Comparison of ENCODE assay signal across 24 cellular contexts in the genomic region with DNA sequence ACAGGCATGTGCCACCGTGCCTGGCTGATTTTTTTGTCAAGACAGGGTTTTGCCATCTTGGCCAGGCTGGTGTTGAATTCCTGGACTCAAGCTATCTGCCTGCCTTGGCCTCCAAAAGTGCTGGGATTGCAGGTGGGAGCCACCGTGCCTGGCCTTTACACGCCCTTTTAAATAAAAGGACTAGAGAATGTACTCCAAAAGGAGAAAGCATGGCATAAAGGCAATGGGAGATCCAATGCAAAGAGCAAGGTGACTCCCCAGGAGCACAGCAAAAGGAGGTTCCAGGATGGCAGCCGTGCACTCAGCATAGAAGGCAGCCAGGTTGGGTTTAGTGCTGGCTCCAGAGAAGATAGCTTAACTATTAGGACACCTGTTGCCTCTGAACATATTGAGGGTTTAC. TPM values are rescaled to one million over a fixed set of nuclear protein-coding genes. Genes with fewer than 3 reads are reported as not detected.
DNase-seq lines count a peak whose midpoint lies in the region; ATAC-seq, FAIRE-seq and TF ChIP-seq lines count a peak whose summit lies in the region.
"Had no signal": no experiment of that assay in that cellular context is flagged by ENCODE, and none has a peak within 500 bp of the region (broad histone marks: within the 10 kb centered on the region; RNA-seq: fewer than 3 reads in every experiment).

No MANE protein-coding gene starts in this region.

- H3K4me1 ChIP-seq in HepG2 (ENCODE audit: insufficient read depth, low read length) (peaks cover 49% of the 10 kb centered on the region), right lobe of liver (peaks cover 0 to 15% (median 7%) of the 10 kb centered on the region in 4 donors), HEK293 (ENCODE audit: control insufficient read depth, insufficient read depth, low read length) (no peaks in the 10 kb centered on the region)
- H3K4me1 ChIP-seq: BE2C, BLaER1 had no signal

- WGBS in HepG2 (ENCODE audit: low lambda C conversion rate) = 96% methylated on average over 4 of the region's 4 CpGs
- 100% methylated on average over 3 of the region's 4 CpGs for WGBS in right lobe of liver (ENCODE audit: insufficient coverage, low coverage, low lambda C conversion rate, missing lambda C conversion rate)

- H3K27me3 ChIP-seq in HepG2 (ENCODE audit: control insufficient read depth in 1 of 2, insufficient read depth in 2 of 2, low read length in 2 of 2) (no peaks in the 10 kb centered on the region), right lobe of liver (no peaks in the 10 kb centered on the region)
- H3K27me3 ChIP-seq: BE2C, BLaER1 had no signal

- H3K27me3 Mint-ChIP-seq in activated CD4-positive, alpha-beta T cell treated with anti-CD3 and anti-CD28 coated beads, Interleukin-2, amount 10 ng/mL, durations not matched to agents 7 days and 5 days = peaks cover 11% of the 10 kb centered on the region
- H3K27me3 Mint-ChIP-seq: CD8-positive, alpha-beta memory T cell had no signal

- CTCF ChIA-PET in activated CD4-positive, alpha-beta T cell treated with anti-CD3 and anti-CD28 coated beads, Interleukin-2, amount 10 ng/mL, durations not matched to agents 7 days and 5 days (lab: Charles Lee) = interaction anchor here (0.5 kb wide), 1 partner anchor 857 kb away, joined by 3 read pairs; no protein-coding TSS in a partner anchor
- CTCF ChIA-PET in HepG2 (lab: Yijun Ruan, JAX; ENCODE audit: low intra/inter-chr PET ratio, low total read pairs) = no interaction called here
- CTCF ChIA-PET in HEK293 (lab: Yijun Ruan, JAX) = interaction anchor here (0.5 kb wide), 1 partner anchor 197 kb away, joined by 3 read pairs; no protein-coding TSS in a partner anchor

- H3K36me3 ChIP-seq in HepG2 (replicated peaks in 1 of 2; ENCODE audit: control insufficient read depth in 1 of 2, insufficient read depth in 2 of 2, low read length in 2 of 2) (peaks cover 9 to 26% of the 10 kb centered on the region in 2 experiments), right lobe of liver (peaks cover 0 to 3% (median under 1%) of the 10 kb centered on the region in 4 donors), HEK293 (ENCODE audit: control insufficient read depth in 2 of 2, insufficient read depth in 1 of 2, low read length in 2 of 2) (peaks cover 0 to 42% of the 10 kb centered on the region in 2 experiments; a peak in 1 of 3 replicates)

- H3K27ac ChIP-seq in HepG2 (ENCODE audit: extremely low read length, insufficient read depth, low read length) = no peak overlapping the region
- H3K27ac ChIP-seq in right lobe of liver = no peak overlapping the region
- no peak overlapping the region for H3K27ac ChIP-seq in HEK293 (ENCODE audit: extremely low read depth, low read depth, low read length)
- H3K27ac ChIP-seq: 22Rv1, A549, BLaER1 had no signal

- DNase-seq in activated CD4-positive, alpha-beta T cell treated with anti-CD3 and anti-CD28 coated beads, Interleukin-2, amount 10 ng/mL, durations not matched to agents 7 days and 5 days = peak; percentile 3
- DNase-seq in activated CD4-positive, alpha-beta T cell treated with anti-CD3 and anti-CD28 coated beads, Interleukin-2, amount 50 U/mL, for 48 hours = no peak
- DNase-seq in HepG2 (ENCODE audit: low spot score) (no peak), right lobe of liver (no peak), ureter (ENCODE audit: low spot score) (peak; percentile 9)
- DNase-seq: BE2C; C1 segment of cervical spinal cord; CD4-positive, alpha-beta memory T cell; CD4-positive, CD25-positive, alpha-beta regulatory T cell; CD8-positive, alpha-beta memory T cell; COR-L47; DMS79 treated with DMSO at 0.1 percent for 48 hours; GF-D8 had no signal

- FAIRE-seq in HepG2 (lab: Jason Lieb, UNC) = no peak
- FAIRE-seq: A549, D721Med, G401.6, GM12891, GM19239 had no signal

- peaks cover 29% of the 10 kb centered on the region for H3K36me3 Mint-ChIP-seq in activated CD4-positive, alpha-beta T cell treated with anti-CD3 and anti-CD28 coated beads, Interleukin-2, amount 10 ng/mL, durations not matched to agents 7 days and 5 days (ENCODE audit: low read depth)

- no TSS peak for BruUV-seq in HepG2 (replicated peaks; lab: Mats Ljungman, UMichigan)

- no peak for TF ChIP-seq CTCF in HepG2 (CRISPR knock-in tag; IDR thresholded peaks at IDR 0.05)
- TF ChIP-seq CTCF in right lobe of liver (IDR thresholded peaks at IDR 0.05) = no peak
- no peak for TF ChIP-seq CTCF in HEK293 (tag by site-specific recombination; IDR thresholded peaks at IDR 0.05)

- H2AFZ ChIP-seq in HepG2 (ENCODE audit: low read length) = no peak overlapping the region

- intact Hi-C loops in HepG2 (cut with micrococcal nuclease; ENCODE audit: unreplicated experiment) = no loop called here
- intact Hi-C loops in right lobe of liver (cut with DNase I) = loop anchor here in 1 of 2 donors (10.0 kb wide), 1 partner anchor 49 kb away; no protein-coding TSS in a partner anchor

- TF ChIP-seq POLR2A in HepG2 (IDR thresholded peaks at IDR 0.05; ENCODE audit: insufficient read depth in 1 of 2, low read depth in 2 of 2, low read length in 2 of 2) = no peak
- TF ChIP-seq POLR2A in right lobe of liver (IDR thresholded peaks at IDR 0.05) = no peak

- no peak overlapping the region for H3K4me2 ChIP-seq in HepG2 (ENCODE audit: low read depth, low read length)
- H3K4me2 ChIP-seq: A549, BLaER1 had no signal

- H3K9me3 ChIP-seq in HepG2 (ENCODE audit: low read length) (peaks cover 4% of the 10 kb centered on the region; the same call in 1 of the 2 replicates), right lobe of liver (no peaks in the 10 kb centered on the region), HEK293 (ENCODE audit: control insufficient read depth, insufficient read depth, low read depth, low read length) (no peaks in the 10 kb centered on the region)
- H3K9me3 ChIP-seq: BE2C had no signal

- H4K20me1 ChIP-seq in HepG2 (ENCODE audit: insufficient read depth, low read length) = no peaks in the 10 kb centered on the region

- H3K4me3 Mint-ChIP-seq in activated CD4-positive, alpha-beta T cell treated with anti-CD3 and anti-CD28 coated beads, Interleukin-2, amount 10 ng/mL, durations not matched to agents 7 days and 5 days = no peak overlapping the region
- H3K4me3 Mint-ChIP-seq: CD14-positive monocyte; CD4-positive, alpha-beta memory T cell; CD4-positive, CD25-positive, alpha-beta regulatory T cell; CD8-positive, alpha-beta memory T cell had no signal

- H3K4me3 ChIP-seq in HepG2 (replicated peaks in 1 of 3; ENCODE audit: insufficient read depth in 1 of 3, low read depth in 2 of 3, low read length in 3 of 3) (no peak overlapping the region), right lobe of liver (no peak overlapping the region), HEK293 (ENCODE audit: low read depth, low read length) (no peak overlapping the region)
- H3K4me3 ChIP-seq: A549, BLaER1 had no signal

- TF ChIP-seq EP300 in HepG2 (IDR thresholded peaks at IDR 0.05; ENCODE audit: low read depth in 2 of 2, low read length in 2 of 2) = no peak
- no peak for TF ChIP-seq EP300 in HepG2 (CRISPR knock-in tag; IDR thresholded peaks at IDR 0.05; ENCODE audit: borderline replicate concordance)

- peaks cover 14% of the 10 kb centered on the region for H3K79me2 ChIP-seq in HepG2 (ENCODE audit: insufficient read depth, low read length)

- peaks cover 20% of the 10 kb centered on the region for H3K9me3 Mint-ChIP-seq in activated CD4-positive, alpha-beta T cell treated with anti-CD3 and anti-CD28 coated beads, Interleukin-2, amount 10 ng/mL, durations not matched to agents 7 days and 5 days

- no peak overlapping the region for H3K27ac Mint-ChIP-seq in activated CD4-positive, alpha-beta T cell treated with anti-CD3 and anti-CD28 coated beads, Interleukin-2, amount 10 ng/mL, durations not matched to agents 7 days and 5 days
- H3K27ac Mint-ChIP-seq: CD14-positive monocyte; CD4-positive, alpha-beta memory T cell; CD4-positive, CD25-positive, alpha-beta regulatory T cell had no signal

- TF ChIP-seq RAD21 in HepG2 (CRISPR knock-in tag; IDR thresholded peaks at IDR 0.05) = no peak

- POLR2A ChIA-PET in activated CD4-positive, alpha-beta T cell treated with anti-CD3 and anti-CD28 coated beads, Interleukin-2, amount 10 ng/mL, durations not matched to agents 7 days and 5 days (lab: Charles Lee) = no interaction called here
- POLR2A ChIA-PET in HepG2 (lab: Yijun Ruan, JAX) = no interaction called here
- POLR2A ChIA-PET in HEK293 (lab: Yijun Ruan, JAX) = no interaction called here

- no peak overlapping the region for H3K9ac ChIP-seq in HepG2 (ENCODE audit: insufficient read depth, low read depth, low read length)
- H3K9ac ChIP-seq: BLaER1 had no signal

- in situ Hi-C loops in HepG2 (cut with HindIII; ENCODE audit: extremely low pct_ligation_motif_present, low pct_unique_long_range_greater_than_20kb) = no loop called here

- ATAC-seq in HepG2 (no peak), right lobe of liver (no peak), GM19328 (IDR thresholded peaks at IDR 0.05; ENCODE audit: unreplicated experiment) (no peak), GM19397 (IDR thresholded peaks at IDR 0.05; ENCODE audit: unreplicated experiment) (no peak)

- no peaks in the 10 kb centered on the region for H3K4me1 Mint-ChIP-seq in activated CD4-positive, alpha-beta T cell treated with anti-CD3 and anti-CD28 coated beads, Interleukin-2, amount 10 ng/mL, durations not matched to agents 7 days and 5 days
- H3K4me1 Mint-ChIP-seq: CD4-positive, CD25-positive, alpha-beta regulatory T cell had no signal

RNA-seq across cellular contexts. Expression of a gene that starts 27.1 kb away (rescaled TPM):
- 10 to 100 TPM; 26.2 to 28.9 TPM for total RNA-seq in activated CD4-positive, alpha-beta T cell treated with anti-CD3 and anti-CD28 coated beads, Interleukin-2, amount 10 ng/mL, durations not matched to agents 7 days and 5 days
- 47.5 and 48.6 TPM in 2 replicates for total RNA-seq in HepG2 (2016; rRNA removed; fragmentation: Illumina TruSeq; extraction: Trizol)
- total RNA-seq in HepG2 (2016; cell fraction: cytosol; rRNA removed; fragmentation: Illumina TruSeq; extraction: Trizol; ENCODE audit: low read depth) = 36.1 and 38.8 TPM in 2 replicates
- total RNA-seq in HepG2 (2016; cell fraction: insoluble cytoplasmic fraction; rRNA removed; fragmentation: Illumina TruSeq; extraction: Trizol) = 42.9 and 49.7 TPM in 2 replicates
- total RNA-seq in HepG2 (2016; cell fraction: membrane; rRNA removed; fragmentation: Illumina TruSeq; extraction: Trizol) = 46.0 and 48.9 TPM in 2 replicates
- total RNA-seq in HepG2 (2016; cell fraction: nucleus; rRNA removed; fragmentation: Illumina TruSeq; extraction: Trizol) = 36.1 and 43.2 TPM in 2 replicates
- polyA plus RNA-seq in HepG2 (2011; rRNA removed) = 45.6 and 49.2 TPM in 2 replicates
- polyA plus RNA-seq in HepG2 (2011; cell fraction: cytosol; rRNA removed) = 33.5 and 52.6 TPM in 2 replicates
- polyA plus RNA-seq in HepG2 (2011; cell fraction: nucleus; rRNA removed) = 151 and 167 TPM in 2 replicates
- 36.1 and 37.5 TPM in 2 replicates for polyA plus RNA-seq in HepG2 (2012)
- 39.0 and 42.6 TPM in 2 replicates for polyA plus RNA-seq in HepG2 (2016; cell fraction: cytosol; fragmentation: Illumina TruSeq; extraction: Trizol; ENCODE audit: low read depth)
- 48.6 and 51.7 TPM in 2 replicates for polyA plus RNA-seq in HepG2 (2016; cell fraction: insoluble cytoplasmic fraction; fragmentation: Illumina TruSeq; extraction: Trizol; ENCODE audit: low read depth)
- polyA plus RNA-seq in HepG2 (2016; cell fraction: membrane; fragmentation: Illumina TruSeq; extraction: Trizol; ENCODE audit: low read depth) = 45.0 and 48.7 TPM in 2 replicates
- polyA plus RNA-seq in HepG2 (2016; cell fraction: nucleus; fragmentation: Illumina TruSeq; extraction: Trizol; ENCODE audit: insufficient read depth, low read depth) = 83.8 and 85.3 TPM in 2 replicates
- 19.6 and 68.1 TPM in 2 replicates for polyA minus RNA-seq in HepG2 (2011; rRNA and poly(A)+ RNA removed; ENCODE audit: low replicate concordance)
- 23.7 TPM in 2 replicates for polyA minus RNA-seq in HepG2 (2011; cell fraction: cytosol; rRNA and poly(A)+ RNA removed)
- 45.2 and 49.1 TPM in 2 replicates for polyA minus RNA-seq in HepG2 (2011; cell fraction: nucleus; rRNA and poly(A)+ RNA removed)
- 10 to 100 TPM in 2 of 6 experiments, 1 to 10 TPM in 4; 6.3 to 18.2 (median 8.4) TPM for total RNA-seq in right lobe of liver
- total RNA-seq in ureter = 26.2 TPM

Comparison
In these comparisons a context has a peak if more than half of its experiments do, and no peak if none do; other contexts are left out.
1. DNase-seq: peak in activated CD4-positive, alpha-beta T cell treated with anti-CD3 and anti-CD28 coated beads, Interleukin-2, amount 10 ng/mL, durations not matched to agents 7 days and 5 days (single experiment) and ureter (single experiment); none in activated CD4-positive, alpha-beta T cell treated with anti-CD3 and anti-CD28 coated beads, Interleukin-2, amount 50 U/mL, for 48 hours (0 of 2), HepG2 (single experiment) and right lobe of liver (0 of 3).